In the genomic region with DNA sequence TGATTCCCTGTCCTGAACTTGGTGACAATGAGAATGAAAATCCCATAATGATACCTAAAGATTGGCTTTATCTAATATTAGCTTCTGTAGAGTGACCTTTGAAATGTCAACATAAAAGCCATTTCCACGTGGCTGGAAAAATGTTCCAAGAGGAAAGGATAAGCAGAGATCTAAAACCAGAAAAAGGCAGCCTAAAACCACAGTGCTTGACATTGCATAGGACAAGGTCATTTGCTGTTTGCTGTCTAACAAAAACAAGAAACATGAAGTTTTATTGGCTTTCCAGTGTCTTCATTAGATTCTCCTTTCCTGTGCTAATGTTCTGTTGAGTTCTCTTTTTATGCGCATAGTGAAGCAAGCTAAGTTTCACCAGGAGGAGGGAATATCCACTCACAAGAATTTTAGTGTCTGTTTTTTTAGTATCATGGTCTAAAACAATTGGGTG, we compare ENCODE assay signal across 1 cellular context.
TF ChIP-seq lines count a peak whose summit lies in the region.

No MANE protein-coding gene starts in this region.

TF ChIP-seq in HepG2, 621 proteins besides CTCF, POLR2A, EP300 and RAD21 (continued from another document and continues in another):
- TF ChIP-seq E2F1 (CRISPR knock-in tag; IDR thresholded peaks at IDR 0.05) (0 out of 2 replicates have a peak, but pooled peaks have one; percentile 29), SOX6 (IDR thresholded peaks at IDR 0.05) (no peak), SOX6 (CRISPR knock-in tag; IDR thresholded peaks at IDR 0.05) (peak; percentile 96), MED1 (CRISPR knock-in tag; IDR thresholded peaks at IDR 0.05) (peak; percentile 98), ZNF652 (CRISPR knock-in tag; IDR thresholded peaks at IDR 0.05; ENCODE audit: borderline replicate concordance, low read depth) (peak; percentile 54; the same call in 1 of the 2 replicates), ETV5 (CRISPR knock-in tag; IDR thresholded peaks at IDR 0.05; ENCODE audit: borderline replicate concordance) (peak; percentile 75; the same call in 1 of the 2 replicates), ZNF292 (CRISPR knock-in tag; IDR thresholded peaks at IDR 0.05; ENCODE audit: borderline replicate concordance, low read depth) (peak; percentile 71; the same call in 1 of the 2 replicates), NR2F2 (IDR thresholded peaks at IDR 0.05; ENCODE audit: borderline replicate concordance, low read depth) (peak; percentile 83), KLF6 (CRISPR knock-in tag; IDR thresholded peaks at IDR 0.05) (peak; percentile 84), JUND (CRISPR knock-in tag; IDR thresholded peaks at IDR 0.05) (peak; percentile 44; the same call in 1 of the 2 replicates), MXD4 (CRISPR knock-in tag; IDR thresholded peaks at IDR 0.05) (peak; percentile 57; the same call in 1 of the 2 replicates), SATB2 (CRISPR knock-in tag; IDR thresholded peaks at IDR 0.05) (peak; percentile 42; the same call in 1 of the 2 replicates), SP140L (CRISPR knock-in tag; IDR thresholded peaks at IDR 0.05; ENCODE audit: borderline replicate concordance) (0 out of 2 replicates have a peak, but pooled peaks have one; percentile 75), ZNF761 (CRISPR knock-in tag; conservative IDR thresholded peaks at IDR 0.05) (no peak), MIER2 (CRISPR knock-in tag; IDR thresholded peaks at IDR 0.05) (peak; percentile 70), HOXA9 (CRISPR knock-in tag; IDR thresholded peaks at IDR 0.05; ENCODE audit: borderline replicate concordance) (no peak), ISL2 (CRISPR knock-in tag; IDR thresholded peaks at IDR 0.05) (peak; percentile 96), ONECUT2 (CRISPR knock-in tag; IDR thresholded peaks at IDR 0.05) (peak; percentile 58; the same call in 1 of the 2 replicates), ZNF264 (CRISPR knock-in tag; IDR thresholded peaks at IDR 0.05) (peak; percentile 46; the same call in 1 of the 2 replicates), ZNF263 (CRISPR knock-in tag; IDR thresholded peaks at IDR 0.05) (no peak), ZKSCAN8 (CRISPR knock-in tag; IDR thresholded peaks at IDR 0.05; ENCODE audit: borderline replicate concordance) (peak; percentile 87; the same call in 1 of the 2 replicates), PHF21A (CRISPR knock-in tag; IDR thresholded peaks at IDR 0.05) (peak; percentile 81), FOXP4 (CRISPR knock-in tag; IDR thresholded peaks at IDR 0.05) (peak; percentile 94), NAIF1 (CRISPR knock-in tag; IDR thresholded peaks at IDR 0.05; ENCODE audit: borderline replicate concordance) (no peak), STAG1 (CRISPR knock-in tag; IDR thresholded peaks at IDR 0.05) (peak; percentile 33; the same call in 1 of the 2 replicates), RFXANK (CRISPR knock-in tag; IDR thresholded peaks at IDR 0.05) (0 out of 2 replicates have a peak, but pooled peaks have one; percentile 84), TFAP4 (IDR thresholded peaks at IDR 0.05; ENCODE audit: borderline replicate concordance, low read depth) (no peak), SAP130 (CRISPR knock-in tag; IDR thresholded peaks at IDR 0.05; ENCODE audit: low read depth) (peak; percentile 95), ZNF503 (CRISPR knock-in tag; IDR thresholded peaks at IDR 0.05) (peak; percentile 84), SOX13 (IDR thresholded peaks at IDR 0.05) (no peak), SOX13 (CRISPR knock-in tag; conservative IDR thresholded peaks at IDR 0.05 in 1 of 2, IDR thresholded peaks at IDR 0.05 in 1 of 2) (peak in 1 of 2 experiments; percentile 94; a peak in 2 of 4 replicates), ZSCAN9 (CRISPR knock-in tag; IDR thresholded peaks at IDR 0.05; ENCODE audit: borderline replicate concordance) (peak; percentile 85), TCF7 (IDR thresholded peaks at IDR 0.05; ENCODE audit: low read depth) (peak; percentile 86), FOXK2 (IDR thresholded peaks at IDR 0.05) (peak; percentile 31; the same call in 1 of the 2 replicates), ZNF234 (CRISPR knock-in tag; conservative IDR thresholded peaks at IDR 0.05) (no peak), ZNF775 (CRISPR knock-in tag; IDR thresholded peaks at IDR 0.05; ENCODE audit: borderline replicate concordance) (peak; percentile 99), DPF2 (CRISPR knock-in tag; IDR thresholded peaks at IDR 0.05; ENCODE audit: borderline replicate concordance, low read depth) (peak; percentile 80), ELF3 (CRISPR knock-in tag; IDR thresholded peaks at IDR 0.05) (peak; percentile 88)
- TF ChIP-seq, protein P1, sequence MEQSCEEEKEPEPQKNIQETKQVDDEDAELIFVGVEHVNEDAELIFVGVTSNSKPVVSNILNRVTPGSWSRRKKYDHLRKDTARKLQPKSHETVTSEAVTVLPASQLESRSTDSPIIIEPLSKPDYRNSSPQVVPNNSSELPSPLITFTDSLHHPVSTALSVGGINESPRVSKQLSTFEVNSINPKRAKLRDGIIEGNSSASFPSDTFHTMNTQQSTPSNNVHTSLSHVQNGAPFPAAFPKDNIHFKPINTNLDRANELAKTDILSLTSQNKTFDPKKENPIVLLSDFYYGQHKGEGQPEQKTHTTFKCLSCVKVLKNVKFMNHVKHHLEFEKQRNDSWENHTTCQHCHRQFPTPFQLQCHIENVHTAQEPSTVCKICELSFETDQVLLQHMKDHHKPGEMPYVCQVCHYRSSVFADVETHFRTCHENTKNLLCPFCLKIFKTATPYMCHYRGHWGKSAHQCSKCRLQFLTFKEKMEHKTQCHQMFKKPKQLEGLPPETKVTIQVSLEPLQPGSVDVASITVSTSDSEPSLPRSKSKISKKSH (CRISPR knock-in tag; IDR thresholded peaks at IDR 0.05; ENCODE audit: borderline replicate concordance), result no peak
- TF ChIP-seq, protein P2, sequence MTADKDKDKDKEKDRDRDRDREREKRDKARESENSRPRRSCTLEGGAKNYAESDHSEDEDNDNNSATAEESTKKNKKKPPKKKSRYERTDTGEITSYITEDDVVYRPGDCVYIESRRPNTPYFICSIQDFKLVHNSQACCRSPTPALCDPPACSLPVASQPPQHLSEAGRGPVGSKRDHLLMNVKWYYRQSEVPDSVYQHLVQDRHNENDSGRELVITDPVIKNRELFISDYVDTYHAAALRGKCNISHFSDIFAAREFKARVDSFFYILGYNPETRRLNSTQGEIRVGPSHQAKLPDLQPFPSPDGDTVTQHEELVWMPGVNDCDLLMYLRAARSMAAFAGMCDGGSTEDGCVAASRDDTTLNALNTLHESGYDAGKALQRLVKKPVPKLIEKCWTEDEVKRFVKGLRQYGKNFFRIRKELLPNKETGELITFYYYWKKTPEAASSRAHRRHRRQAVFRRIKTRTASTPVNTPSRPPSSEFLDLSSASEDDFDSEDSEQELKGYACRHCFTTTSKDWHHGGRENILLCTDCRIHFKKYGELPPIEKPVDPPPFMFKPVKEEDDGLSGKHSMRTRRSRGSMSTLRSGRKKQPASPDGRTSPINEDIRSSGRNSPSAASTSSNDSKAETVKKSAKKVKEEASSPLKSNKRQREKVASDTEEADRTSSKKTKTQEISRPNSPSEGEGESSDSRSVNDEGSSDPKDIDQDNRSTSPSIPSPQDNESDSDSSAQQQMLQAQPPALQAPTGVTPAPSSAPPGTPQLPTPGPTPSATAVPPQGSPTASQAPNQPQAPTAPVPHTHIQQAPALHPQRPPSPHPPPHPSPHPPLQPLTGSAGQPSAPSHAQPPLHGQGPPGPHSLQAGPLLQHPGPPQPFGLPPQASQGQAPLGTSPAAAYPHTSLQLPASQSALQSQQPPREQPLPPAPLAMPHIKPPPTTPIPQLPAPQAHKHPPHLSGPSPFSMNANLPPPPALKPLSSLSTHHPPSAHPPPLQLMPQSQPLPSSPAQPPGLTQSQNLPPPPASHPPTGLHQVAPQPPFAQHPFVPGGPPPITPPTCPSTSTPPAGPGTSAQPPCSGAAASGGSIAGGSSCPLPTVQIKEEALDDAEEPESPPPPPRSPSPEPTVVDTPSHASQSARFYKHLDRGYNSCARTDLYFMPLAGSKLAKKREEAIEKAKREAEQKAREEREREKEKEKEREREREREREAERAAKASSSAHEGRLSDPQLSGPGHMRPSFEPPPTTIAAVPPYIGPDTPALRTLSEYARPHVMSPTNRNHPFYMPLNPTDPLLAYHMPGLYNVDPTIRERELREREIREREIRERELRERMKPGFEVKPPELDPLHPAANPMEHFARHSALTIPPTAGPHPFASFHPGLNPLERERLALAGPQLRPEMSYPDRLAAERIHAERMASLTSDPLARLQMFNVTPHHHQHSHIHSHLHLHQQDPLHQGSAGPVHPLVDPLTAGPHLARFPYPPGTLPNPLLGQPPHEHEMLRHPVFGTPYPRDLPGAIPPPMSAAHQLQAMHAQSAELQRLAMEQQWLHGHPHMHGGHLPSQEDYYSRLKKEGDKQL (CRISPR knock-in tag; IDR thresholded peaks at IDR 0.05; ENCODE audit: low read depth), result peak; percentile 60
- TF ChIP-seq, protein P3, sequence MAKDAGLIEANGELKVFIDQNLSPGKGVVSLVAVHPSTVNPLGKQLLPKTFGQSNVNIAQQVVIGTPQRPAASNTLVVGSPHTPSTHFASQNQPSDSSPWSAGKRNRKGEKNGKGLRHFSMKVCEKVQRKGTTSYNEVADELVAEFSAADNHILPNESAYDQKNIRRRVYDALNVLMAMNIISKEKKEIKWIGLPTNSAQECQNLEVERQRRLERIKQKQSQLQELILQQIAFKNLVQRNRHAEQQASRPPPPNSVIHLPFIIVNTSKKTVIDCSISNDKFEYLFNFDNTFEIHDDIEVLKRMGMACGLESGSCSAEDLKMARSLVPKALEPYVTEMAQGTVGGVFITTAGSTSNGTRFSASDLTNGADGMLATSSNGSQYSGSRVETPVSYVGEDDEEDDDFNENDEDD (CRISPR knock-in tag; IDR thresholded peaks at IDR 0.05; ENCODE audit: borderline replicate concordance), result peak; percentile 45; the same call in 1 of the 2 replicates
- TF ChIP-seq, protein P4, sequence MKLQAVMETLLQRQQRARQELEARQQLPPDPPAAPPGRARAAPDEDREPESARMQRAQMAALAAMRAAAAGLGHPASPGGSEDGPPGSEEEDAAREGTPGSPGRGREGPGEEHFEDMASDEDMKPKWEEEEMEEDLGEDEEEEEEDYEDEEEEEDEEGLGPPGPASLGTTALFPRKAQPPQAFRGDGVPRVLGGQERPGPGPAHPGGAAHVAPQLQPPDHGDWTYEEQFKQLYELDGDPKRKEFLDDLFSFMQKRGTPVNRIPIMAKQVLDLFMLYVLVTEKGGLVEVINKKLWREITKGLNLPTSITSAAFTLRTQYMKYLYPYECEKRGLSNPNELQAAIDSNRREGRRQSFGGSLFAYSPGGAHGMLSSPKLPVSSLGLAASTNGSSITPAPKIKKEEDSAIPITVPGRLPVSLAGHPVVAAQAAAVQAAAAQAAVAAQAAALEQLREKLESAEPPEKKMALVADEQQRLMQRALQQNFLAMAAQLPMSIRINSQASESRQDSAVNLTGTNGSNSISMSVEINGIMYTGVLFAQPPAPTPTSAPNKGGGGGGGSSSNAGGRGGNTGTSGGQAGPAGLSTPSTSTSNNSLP (IDR thresholded peaks at IDR 0.05; ENCODE audit: low read depth, low read length), result peak; percentile 93
- TF ChIP-seq, protein P5, sequence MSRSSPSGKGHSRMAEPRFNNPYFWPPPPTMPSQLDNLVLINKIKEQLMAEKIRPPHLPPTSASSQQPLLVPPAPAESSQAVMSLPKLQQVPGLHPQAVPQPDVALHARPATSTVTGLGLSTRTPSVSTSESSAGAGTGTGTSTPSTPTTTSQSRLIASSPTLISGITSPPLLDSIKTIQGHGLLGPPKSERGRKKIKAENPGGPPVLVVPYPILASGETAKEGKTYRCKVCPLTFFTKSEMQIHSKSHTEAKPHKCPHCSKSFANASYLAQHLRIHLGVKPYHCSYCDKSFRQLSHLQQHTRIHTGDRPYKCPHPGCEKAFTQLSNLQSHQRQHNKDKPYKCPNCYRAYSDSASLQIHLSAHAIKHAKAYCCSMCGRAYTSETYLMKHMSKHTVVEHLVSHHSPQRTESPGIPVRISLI (CRISPR knock-in tag; IDR thresholded peaks at IDR 0.05; ENCODE audit: borderline replicate concordance), result 0 out of 2 replicates have a peak, but pooled peaks have one; percentile 24
- TF ChIP-seq, protein P6, sequence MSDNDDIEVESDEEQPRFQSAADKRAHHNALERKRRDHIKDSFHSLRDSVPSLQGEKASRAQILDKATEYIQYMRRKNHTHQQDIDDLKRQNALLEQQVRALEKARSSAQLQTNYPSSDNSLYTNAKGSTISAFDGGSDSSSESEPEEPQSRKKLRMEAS (IDR thresholded peaks at IDR 0.05), result peak; percentile 91
